Comparison of ENCODE assay signal across 2 cellular contexts in the genomic region with DNA sequence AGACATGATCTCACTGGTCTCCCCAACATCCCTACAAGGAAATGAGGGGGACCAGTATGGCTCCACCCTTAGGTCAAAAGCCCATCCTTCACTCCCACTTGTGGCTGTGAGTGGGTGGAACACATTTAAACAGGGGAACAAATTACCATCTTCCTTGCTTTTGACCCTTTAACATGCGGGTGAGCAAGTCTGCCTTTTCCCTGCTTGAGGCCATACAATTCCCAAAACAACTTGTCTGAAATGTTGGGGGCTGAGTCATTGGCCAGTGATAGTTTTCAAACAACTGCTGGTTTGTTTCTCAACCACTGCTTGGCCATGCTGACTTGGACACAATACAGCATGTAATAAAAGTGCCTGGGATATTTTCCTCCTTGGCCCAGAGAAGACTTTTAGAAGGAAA.
TF ChIP-seq lines count a peak whose summit lies in the region.

No MANE protein-coding gene starts in this region.

TF ChIP-seq in H1, 55 proteins besides CTCF, POLR2A, EP300 and RAD21:
- no peak for TF ChIP-seq TCF12 (IDR thresholded peaks at IDR 0.05; ENCODE audit: low read depth, low read length)
- TF ChIP-seq POU5F1 (IDR thresholded peaks at IDR 0.05; ENCODE audit: low read depth, low read length) = no peak
- TF ChIP-seq SIRT6 (IDR thresholded peaks at IDR 0.05; ENCODE audit: low read length) = no peak
- TF ChIP-seq SIX5 (IDR thresholded peaks at IDR 0.05; ENCODE audit: low read depth, low read length) = no peak
- no peak for TF ChIP-seq NANOG (IDR thresholded peaks at IDR 0.05; ENCODE audit: insufficient read depth, low read depth, low read length, poor library complexity, severe bottlenecking)
- no peak for TF ChIP-seq SP2 (IDR thresholded peaks at IDR 0.05; ENCODE audit: low read length)
- no peak for TF ChIP-seq SP1 (IDR thresholded peaks at IDR 0.05; ENCODE audit: low read depth, low read length)
- TF ChIP-seq, protein P1, sequence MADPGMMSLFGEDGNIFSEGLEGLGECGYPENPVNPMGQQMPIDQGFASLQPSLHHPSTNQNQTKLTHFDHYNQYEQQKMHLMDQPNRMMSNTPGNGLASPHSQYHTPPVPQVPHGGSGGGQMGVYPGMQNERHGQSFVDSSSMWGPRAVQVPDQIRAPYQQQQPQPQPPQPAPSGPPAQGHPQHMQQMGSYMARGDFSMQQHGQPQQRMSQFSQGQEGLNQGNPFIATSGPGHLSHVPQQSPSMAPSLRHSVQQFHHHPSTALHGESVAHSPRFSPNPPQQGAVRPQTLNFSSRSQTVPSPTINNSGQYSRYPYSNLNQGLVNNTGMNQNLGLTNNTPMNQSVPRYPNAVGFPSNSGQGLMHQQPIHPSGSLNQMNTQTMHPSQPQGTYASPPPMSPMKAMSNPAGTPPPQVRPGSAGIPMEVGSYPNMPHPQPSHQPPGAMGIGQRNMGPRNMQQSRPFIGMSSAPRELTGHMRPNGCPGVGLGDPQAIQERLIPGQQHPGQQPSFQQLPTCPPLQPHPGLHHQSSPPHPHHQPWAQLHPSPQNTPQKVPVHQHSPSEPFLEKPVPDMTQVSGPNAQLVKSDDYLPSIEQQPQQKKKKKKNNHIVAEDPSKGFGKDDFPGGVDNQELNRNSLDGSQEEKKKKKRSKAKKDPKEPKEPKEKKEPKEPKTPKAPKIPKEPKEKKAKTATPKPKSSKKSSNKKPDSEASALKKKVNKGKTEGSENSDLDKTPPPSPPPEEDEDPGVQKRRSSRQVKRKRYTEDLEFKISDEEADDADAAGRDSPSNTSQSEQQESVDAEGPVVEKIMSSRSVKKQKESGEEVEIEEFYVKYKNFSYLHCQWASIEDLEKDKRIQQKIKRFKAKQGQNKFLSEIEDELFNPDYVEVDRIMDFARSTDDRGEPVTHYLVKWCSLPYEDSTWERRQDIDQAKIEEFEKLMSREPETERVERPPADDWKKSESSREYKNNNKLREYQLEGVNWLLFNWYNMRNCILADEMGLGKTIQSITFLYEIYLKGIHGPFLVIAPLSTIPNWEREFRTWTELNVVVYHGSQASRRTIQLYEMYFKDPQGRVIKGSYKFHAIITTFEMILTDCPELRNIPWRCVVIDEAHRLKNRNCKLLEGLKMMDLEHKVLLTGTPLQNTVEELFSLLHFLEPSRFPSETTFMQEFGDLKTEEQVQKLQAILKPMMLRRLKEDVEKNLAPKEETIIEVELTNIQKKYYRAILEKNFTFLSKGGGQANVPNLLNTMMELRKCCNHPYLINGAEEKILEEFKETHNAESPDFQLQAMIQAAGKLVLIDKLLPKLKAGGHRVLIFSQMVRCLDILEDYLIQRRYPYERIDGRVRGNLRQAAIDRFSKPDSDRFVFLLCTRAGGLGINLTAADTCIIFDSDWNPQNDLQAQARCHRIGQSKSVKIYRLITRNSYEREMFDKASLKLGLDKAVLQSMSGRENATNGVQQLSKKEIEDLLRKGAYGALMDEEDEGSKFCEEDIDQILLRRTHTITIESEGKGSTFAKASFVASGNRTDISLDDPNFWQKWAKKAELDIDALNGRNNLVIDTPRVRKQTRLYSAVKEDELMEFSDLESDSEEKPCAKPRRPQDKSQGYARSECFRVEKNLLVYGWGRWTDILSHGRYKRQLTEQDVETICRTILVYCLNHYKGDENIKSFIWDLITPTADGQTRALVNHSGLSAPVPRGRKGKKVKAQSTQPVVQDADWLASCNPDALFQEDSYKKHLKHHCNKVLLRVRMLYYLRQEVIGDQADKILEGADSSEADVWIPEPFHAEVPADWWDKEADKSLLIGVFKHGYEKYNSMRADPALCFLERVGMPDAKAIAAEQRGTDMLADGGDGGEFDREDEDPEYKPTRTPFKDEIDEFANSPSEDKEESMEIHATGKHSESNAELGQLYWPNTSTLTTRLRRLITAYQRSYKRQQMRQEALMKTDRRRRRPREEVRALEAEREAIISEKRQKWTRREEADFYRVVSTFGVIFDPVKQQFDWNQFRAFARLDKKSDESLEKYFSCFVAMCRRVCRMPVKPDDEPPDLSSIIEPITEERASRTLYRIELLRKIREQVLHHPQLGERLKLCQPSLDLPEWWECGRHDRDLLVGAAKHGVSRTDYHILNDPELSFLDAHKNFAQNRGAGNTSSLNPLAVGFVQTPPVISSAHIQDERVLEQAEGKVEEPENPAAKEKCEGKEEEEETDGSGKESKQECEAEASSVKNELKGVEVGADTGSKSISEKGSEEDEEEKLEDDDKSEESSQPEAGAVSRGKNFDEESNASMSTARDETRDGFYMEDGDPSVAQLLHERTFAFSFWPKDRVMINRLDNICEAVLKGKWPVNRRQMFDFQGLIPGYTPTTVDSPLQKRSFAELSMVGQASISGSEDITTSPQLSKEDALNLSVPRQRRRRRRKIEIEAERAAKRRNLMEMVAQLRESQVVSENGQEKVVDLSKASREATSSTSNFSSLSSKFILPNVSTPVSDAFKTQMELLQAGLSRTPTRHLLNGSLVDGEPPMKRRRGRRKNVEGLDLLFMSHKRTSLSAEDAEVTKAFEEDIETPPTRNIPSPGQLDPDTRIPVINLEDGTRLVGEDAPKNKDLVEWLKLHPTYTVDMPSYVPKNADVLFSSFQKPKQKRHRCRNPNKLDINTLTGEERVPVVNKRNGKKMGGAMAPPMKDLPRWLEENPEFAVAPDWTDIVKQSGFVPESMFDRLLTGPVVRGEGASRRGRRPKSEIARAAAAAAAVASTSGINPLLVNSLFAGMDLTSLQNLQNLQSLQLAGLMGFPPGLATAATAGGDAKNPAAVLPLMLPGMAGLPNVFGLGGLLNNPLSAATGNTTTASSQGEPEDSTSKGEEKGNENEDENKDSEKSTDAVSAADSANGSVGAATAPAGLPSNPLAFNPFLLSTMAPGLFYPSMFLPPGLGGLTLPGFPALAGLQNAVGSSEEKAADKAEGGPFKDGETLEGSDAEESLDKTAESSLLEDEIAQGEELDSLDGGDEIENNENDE (IDR thresholded peaks at IDR 0.05; ENCODE audit: insufficient replicate concordance, low read length) = no peak
- no peak for TF ChIP-seq JUN (IDR thresholded peaks at IDR 0.05; ENCODE audit: low read depth, low read length)
- TF ChIP-seq BACH1 (IDR thresholded peaks at IDR 0.05; ENCODE audit: low read length) = no peak
- no peak for TF ChIP-seq SP4 (IDR thresholded peaks at IDR 0.05; ENCODE audit: low read length)
- TF ChIP-seq NRF1 (IDR thresholded peaks at IDR 0.05; ENCODE audit: low read depth, low read length) = no peak
- TF ChIP-seq TEAD4 (IDR thresholded peaks at IDR 0.05; ENCODE audit: low read depth, low read length) = no peak
- TF ChIP-seq, protein P2, sequence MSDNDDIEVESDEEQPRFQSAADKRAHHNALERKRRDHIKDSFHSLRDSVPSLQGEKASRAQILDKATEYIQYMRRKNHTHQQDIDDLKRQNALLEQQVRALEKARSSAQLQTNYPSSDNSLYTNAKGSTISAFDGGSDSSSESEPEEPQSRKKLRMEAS (IDR thresholded peaks at IDR 0.05) = no peak
- no peak for TF ChIP-seq ZNF274 (IDR thresholded peaks at IDR 0.05; ENCODE audit: borderline replicate concordance, extremely low read depth, low read length)
- no peak for TF ChIP-seq BRCA1 (IDR thresholded peaks at IDR 0.05; ENCODE audit: low read depth, low read length)

TF ChIP-seq in SK-N-SH, 30 proteins besides CTCF, POLR2A, EP300 and RAD21:
- TF ChIP-seq RXRA (IDR thresholded peaks at IDR 0.05; ENCODE audit: borderline replicate concordance, low read depth) (no peak), GABPA (IDR thresholded peaks at IDR 0.05; ENCODE audit: low read depth) (no peak), NRF1 (IDR thresholded peaks at IDR 0.05; ENCODE audit: low read depth, low read length) (no peak), MXI1 (IDR thresholded peaks at IDR 0.05; ENCODE audit: low read depth, low read length) (no peak), FOSL2 (IDR thresholded peaks at IDR 0.05; ENCODE audit: borderline replicate concordance, low read depth) (no peak), TAF1 (IDR thresholded peaks at IDR 0.05; ENCODE audit: borderline replicate concordance, low read depth, low read length) (no peak), TCF12 (IDR thresholded peaks at IDR 0.05) (no peak), SIN3A (IDR thresholded peaks at IDR 0.05; ENCODE audit: borderline replicate concordance, low read depth, low read length) (no peak), CHD2 (IDR thresholded peaks at IDR 0.05; ENCODE audit: low read length, partially characterized antibody) (no peak), EZH2phosphoT487 (IDR thresholded peaks at IDR 0.05; ENCODE audit: borderline replicate concordance, low read depth) (no peak)
- TF ChIP-seq, protein P3, sequence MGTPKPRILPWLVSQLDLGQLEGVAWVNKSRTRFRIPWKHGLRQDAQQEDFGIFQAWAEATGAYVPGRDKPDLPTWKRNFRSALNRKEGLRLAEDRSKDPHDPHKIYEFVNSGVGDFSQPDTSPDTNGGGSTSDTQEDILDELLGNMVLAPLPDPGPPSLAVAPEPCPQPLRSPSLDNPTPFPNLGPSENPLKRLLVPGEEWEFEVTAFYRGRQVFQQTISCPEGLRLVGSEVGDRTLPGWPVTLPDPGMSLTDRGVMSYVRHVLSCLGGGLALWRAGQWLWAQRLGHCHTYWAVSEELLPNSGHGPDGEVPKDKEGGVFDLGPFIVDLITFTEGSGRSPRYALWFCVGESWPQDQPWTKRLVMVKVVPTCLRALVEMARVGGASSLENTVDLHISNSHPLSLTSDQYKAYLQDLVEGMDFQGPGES (IDR thresholded peaks at IDR 0.05; ENCODE audit: low read depth, low read length) = no peak
- TF ChIP-seq, protein P4, sequence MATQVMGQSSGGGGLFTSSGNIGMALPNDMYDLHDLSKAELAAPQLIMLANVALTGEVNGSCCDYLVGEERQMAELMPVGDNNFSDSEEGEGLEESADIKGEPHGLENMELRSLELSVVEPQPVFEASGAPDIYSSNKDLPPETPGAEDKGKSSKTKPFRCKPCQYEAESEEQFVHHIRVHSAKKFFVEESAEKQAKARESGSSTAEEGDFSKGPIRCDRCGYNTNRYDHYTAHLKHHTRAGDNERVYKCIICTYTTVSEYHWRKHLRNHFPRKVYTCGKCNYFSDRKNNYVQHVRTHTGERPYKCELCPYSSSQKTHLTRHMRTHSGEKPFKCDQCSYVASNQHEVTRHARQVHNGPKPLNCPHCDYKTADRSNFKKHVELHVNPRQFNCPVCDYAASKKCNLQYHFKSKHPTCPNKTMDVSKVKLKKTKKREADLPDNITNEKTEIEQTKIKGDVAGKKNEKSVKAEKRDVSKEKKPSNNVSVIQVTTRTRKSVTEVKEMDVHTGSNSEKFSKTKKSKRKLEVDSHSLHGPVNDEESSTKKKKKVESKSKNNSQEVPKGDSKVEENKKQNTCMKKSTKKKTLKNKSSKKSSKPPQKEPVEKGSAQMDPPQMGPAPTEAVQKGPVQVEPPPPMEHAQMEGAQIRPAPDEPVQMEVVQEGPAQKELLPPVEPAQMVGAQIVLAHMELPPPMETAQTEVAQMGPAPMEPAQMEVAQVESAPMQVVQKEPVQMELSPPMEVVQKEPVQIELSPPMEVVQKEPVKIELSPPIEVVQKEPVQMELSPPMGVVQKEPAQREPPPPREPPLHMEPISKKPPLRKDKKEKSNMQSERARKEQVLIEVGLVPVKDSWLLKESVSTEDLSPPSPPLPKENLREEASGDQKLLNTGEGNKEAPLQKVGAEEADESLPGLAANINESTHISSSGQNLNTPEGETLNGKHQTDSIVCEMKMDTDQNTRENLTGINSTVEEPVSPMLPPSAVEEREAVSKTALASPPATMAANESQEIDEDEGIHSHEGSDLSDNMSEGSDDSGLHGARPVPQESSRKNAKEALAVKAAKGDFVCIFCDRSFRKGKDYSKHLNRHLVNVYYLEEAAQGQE (IDR thresholded peaks at IDR 0.05; ENCODE audit: low read depth, low read length) = no peak
